Comparison of ENCODE assay signal across 9 cellular contexts in the genomic region with DNA sequence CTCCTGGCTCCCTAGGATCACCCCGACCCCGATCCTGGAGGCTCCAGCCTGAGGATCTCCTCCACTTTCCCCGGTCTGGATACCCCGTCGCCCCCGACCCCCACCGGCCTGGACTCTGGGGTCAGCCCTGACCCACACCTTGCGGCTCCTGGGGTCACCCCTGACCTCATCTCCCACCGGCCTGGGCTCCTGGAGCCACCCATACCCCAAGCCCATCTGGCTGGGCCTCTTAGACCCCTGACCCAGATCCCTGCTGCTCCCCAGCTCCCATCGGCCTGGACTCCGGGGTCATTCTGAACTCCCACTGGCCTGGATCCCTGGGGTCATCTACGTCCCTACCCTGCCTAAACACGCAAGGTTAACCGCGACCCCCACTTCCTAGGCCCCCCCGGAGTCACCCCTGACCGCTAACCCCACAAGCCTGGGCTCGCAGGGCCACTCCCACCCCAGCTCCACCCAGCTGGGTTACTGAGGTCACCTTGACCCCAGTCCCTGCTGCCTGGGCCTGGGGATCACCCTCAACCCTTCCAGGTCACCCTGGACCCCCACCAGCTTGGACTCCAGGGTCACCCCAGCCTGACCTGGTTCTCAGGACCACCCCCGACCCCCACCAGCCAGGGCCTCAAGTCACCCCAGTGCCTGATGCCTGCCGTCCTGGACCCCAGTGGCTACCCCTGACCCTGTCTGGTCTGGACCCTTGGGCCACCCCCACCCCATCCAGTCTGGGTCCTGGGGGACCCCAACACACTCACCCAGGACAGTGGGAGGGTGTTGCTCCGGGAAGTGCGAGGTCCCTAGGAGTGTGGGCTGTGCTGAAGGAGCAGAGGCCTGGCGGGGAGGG. TPM values are rescaled to one million over a fixed set of nuclear protein-coding genes. Genes with fewer than 3 reads are reported as not detected.
DNase-seq lines count a peak whose midpoint lies in the region; ATAC-seq, FAIRE-seq and TF ChIP-seq lines count a peak whose summit lies in the region.
"Had no signal": no experiment of that assay in that cellular context is flagged by ENCODE, and none has a peak within 500 bp of the region (broad histone marks: within the 10 kb centered on the region; RNA-seq: fewer than 3 reads in every experiment).

No MANE protein-coding gene starts in this region.

- TF ChIP-seq RAD21 in A549 (conservative IDR thresholded peaks at IDR 0.05 in 1 of 2, IDR thresholded peaks at IDR 0.05 in 1 of 2), result no peak

- CTCF ChIA-PET in A549 (lab: Yijun Ruan, JAX), result interaction anchor here (0.7 to 2.0 kb wide), 7 partner anchors 8 to 61 kb away, joined by 3 to 6 read pairs (median 3); no protein-coding TSS in a partner anchor

- ATAC-seq in A549, result peak; percentile 20 to 62; a peak in 4 of 6 replicates
- ATAC-seq in HG03457 (IDR thresholded peaks at IDR 0.05; ENCODE audit: unreplicated experiment), result no peak

- no peak for TF ChIP-seq EP300 in A549 (IDR thresholded peaks at IDR 0.05)

- FAIRE-seq in A549 (lab: Jason Lieb, UNC), result no peak
- FAIRE-seq in GM19239 (lab: Jason Lieb, UNC), result no peak
- FAIRE-seq: colon had no signal

- H3K4me3 ChIP-seq in A549 (peak overlapping the region; percentile 74), foreskin fibroblast (ENCODE audit: low read depth in 1 of 2, low read length in 2 of 2) (peak overlapping the region; percentile 77 to 91)

- H3K4me1 ChIP-seq in A549, result peaks cover 11% of the 10 kb centered on the region

- peaks cover 17% of the 10 kb centered on the region for H3K4me1 Mint-ChIP-seq in progenitor cell of endocrine pancreas (ENCODE audit: low read depth)

- no peak for TF ChIP-seq POLR2A in A549 (IDR thresholded peaks at IDR 0.05; ENCODE audit: low read length)

- no peaks in the 10 kb centered on the region for H3K9me3 Mint-ChIP-seq in progenitor cell of endocrine pancreas (ENCODE audit: low read depth)

- peak overlapping the region; percentile 82 for H3K4me3 Mint-ChIP-seq in progenitor cell of endocrine pancreas (ENCODE audit: low read depth)

- no peaks in the 10 kb centered on the region for H3K9me3 ChIP-seq in A549

- peak overlapping the region; percentile 79 for H3K4me2 ChIP-seq in A549

- POLR2A ChIA-PET in A549 (lab: Yijun Ruan, JAX), result interaction anchor here (1.5 to 4.5 kb wide), 2 partner anchors 42 to 43 kb away, joined by 4 to 48 read pairs; no protein-coding TSS in a partner anchor

- peaks cover 2% of the 10 kb centered on the region for H3K36me3 Mint-ChIP-seq in progenitor cell of endocrine pancreas (ENCODE audit: insufficient read depth)

- peak overlapping the region; percentile 90 to 99 for H3K27ac ChIP-seq in A549

- DNase-seq in A549 (ENCODE audit: low read depth in 1 of 2, low spot score in 1 of 2) (no peak), HT-29 (ENCODE audit: low spot score) (peak; percentile 31), activated T-cell treated with anti-CD3 and anti-CD28 coated beads for 48 hours (ENCODE audit: low read depth) (peak; percentile 12), foreskin fibroblast (peak in 1 of 2 donors; percentile 42), progenitor cell of endocrine pancreas (ENCODE audit: low spot score, unreplicated experiment) (no peak), NCI-H446 (lab: John Stamatoyannopoulos, UW) (no peak), GM19239 (ENCODE audit: insufficient read length, low spot score) (no peak)

- no peak for TF ChIP-seq CTCF in A549 (IDR thresholded peaks at IDR 0.05)
- no peak for TF ChIP-seq CTCF in foreskin fibroblast (IDR thresholded peaks at IDR 0.05; ENCODE audit: low read depth, low read length)
- TF ChIP-seq CTCF in progenitor cell of endocrine pancreas (IDR thresholded peaks at IDR 0.05; ENCODE audit: unreplicated experiment), result no peak

- WGBS in A549 (ENCODE audit: missing lambda C conversion rate), result 1% methylated on average over 16 of the region's 23 CpGs

- peaks cover 6% of the 10 kb centered on the region for H3K27me3 Mint-ChIP-seq in progenitor cell of endocrine pancreas

- peak overlapping the region; percentile 94 for H3K27ac Mint-ChIP-seq in progenitor cell of endocrine pancreas

TF ChIP-seq in A549, 52 proteins besides CTCF, POLR2A, EP300 and RAD21:
- TF ChIP-seq, protein P1, sequence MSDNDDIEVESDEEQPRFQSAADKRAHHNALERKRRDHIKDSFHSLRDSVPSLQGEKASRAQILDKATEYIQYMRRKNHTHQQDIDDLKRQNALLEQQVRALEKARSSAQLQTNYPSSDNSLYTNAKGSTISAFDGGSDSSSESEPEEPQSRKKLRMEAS (IDR thresholded peaks at IDR 0.05), result peak; percentile 20; the same call in 1 of the 2 replicates
- 0 out of 2 replicates have a peak, but pooled peaks have one; percentile 29 for TF ChIP-seq ESRRA (IDR thresholded peaks at IDR 0.05; ENCODE audit: borderline replicate concordance, low read length)
- TF ChIP-seq FOSB (CRISPR knock-in tag; IDR thresholded peaks at IDR 0.05), result no peak
- no peak for TF ChIP-seq TP53 (CRISPR knock-in tag; IDR thresholded peaks at IDR 0.05)
- no peak for TF ChIP-seq HOXB5 (CRISPR knock-in tag; IDR thresholded peaks at IDR 0.05)
TF ChIP-seq in A549: peak in this region for 2.

RNA-seq across cellular contexts. Expression of a gene that starts 1.2 kb away (rescaled TPM):
- polyA plus RNA-seq in A549 (2011; rRNA removed), result 6.8 and 8.3 TPM in 2 replicates
- polyA plus RNA-seq in A549 (2012; cell fraction: cytosol; rRNA removed), result 7.4 and 10.0 TPM in 2 replicates
- 27.5 and 29.2 TPM in 2 replicates for polyA plus RNA-seq in A549 (2012; cell fraction: nucleus; rRNA removed)
- 9.8 to 10.9 TPM (median 10.2 TPM) in 3 replicates for polyA plus RNA-seq in A549 (2017; fragmentation: RNase III; extraction: RNeasy Plus Mini Kit Qiagen cat#74134 plus additional on column Dnase treatment)
- polyA minus RNA-seq in A549 (2011; rRNA and poly(A)+ RNA removed), result 15.7 and 19.4 TPM in 2 replicates
- total RNA-seq in HT-29 (2014; rRNA removed; shearing (Covaris generic)), result 40.7 and 63.4 TPM in 2 replicates
- total RNA-seq in progenitor cell of endocrine pancreas, result 47.6 and 47.8 TPM in 2 replicates

Comparison
In these comparisons a context has a peak if more than half of its experiments do, and no peak if none do; other contexts are left out.
1. DNase-seq: peak in HT-29 (single experiment) and activated T-cell treated with anti-CD3 and anti-CD28 coated beads for 48 hours (single experiment); none in A549 (0 of 2), progenitor cell of endocrine pancreas (single experiment), NCI-H446 (0 of 2) and GM19239 (single experiment).